ENCODE assay signal across 8 cellular contexts in the genomic region with DNA sequence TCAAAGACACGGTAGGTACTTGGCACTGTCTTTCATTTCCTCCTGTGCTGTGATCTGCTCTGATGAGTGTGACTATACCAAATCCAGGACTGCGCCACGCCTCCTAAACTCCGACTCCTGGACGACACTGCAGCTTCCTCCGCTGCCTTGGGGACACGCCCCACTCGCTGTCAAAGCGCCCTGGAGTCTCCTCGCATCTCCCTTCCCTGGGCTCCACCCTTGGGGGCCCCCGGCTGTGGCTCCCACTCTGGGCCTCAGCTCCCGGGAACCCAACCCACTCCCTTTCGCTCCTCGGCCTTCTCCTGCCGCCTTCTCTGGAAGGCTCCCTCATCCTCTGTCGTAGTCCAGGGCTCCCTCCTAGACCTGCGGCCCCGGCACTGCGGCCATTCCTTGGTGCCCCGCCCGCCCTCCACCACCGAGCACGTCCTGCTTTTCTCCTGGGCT.
DNase-seq lines count a peak whose midpoint lies in the region; ATAC-seq and TF ChIP-seq lines count a peak whose summit lies in the region.

No MANE protein-coding gene starts in this region.

- peak overlapping the region; percentile 66 to 81 (median 68) for H3K4me3 Mint-ChIP-seq in T-cell

- intact Hi-C loops in sigmoid colon (cut with DNase I), result no loop called here

- CTCF ChIA-PET in T-cell (lab: Charles Lee), result no interaction called here

- peaks cover 0 to 6% (median 0%) of the 10 kb centered on the region in 4 donors for H3K9me3 ChIP-seq in sigmoid colon

- no peak overlapping the region for H3K27ac Mint-ChIP-seq in T-cell

- H3K4me1 ChIP-seq in sigmoid colon, result peaks cover 0 to 11% (median 8%) of the 10 kb centered on the region in 4 donors

- H3K27me3 ChIP-seq in sigmoid colon, result peaks cover 0 to 20% (median 5%) of the 10 kb centered on the region in 3 donors

- no peak overlapping the region for H3K27ac ChIP-seq in sigmoid colon

- H3K4me3 ChIP-seq in sigmoid colon, result peak overlapping the region in 3 of 4 donors; percentile 16 to 32 (median 21)

- TF ChIP-seq POLR2A in sigmoid colon (IDR thresholded peaks at IDR 0.05), result no peak

- peaks cover 3 to 8% (median 4%) of the 10 kb centered on the region in 3 donors for H3K9me3 Mint-ChIP-seq in T-cell

- DNase-seq in EL (peak; percentile 69), T-cell (peak in 12 of 34 experiments; percentile 7 to 29 (median 18)), fibroblast of peridontal ligament (ENCODE audit: extremely low read depth) (peak; percentile 8), sigmoid colon (no peak)

- peaks cover 4% of the 10 kb centered on the region in 2 donors for H3K27me3 Mint-ChIP-seq in T-cell

- no peak for TF ChIP-seq EP300 in sigmoid colon (IDR thresholded peaks at IDR 0.05)

- 11 to 47% methylated on average over 23 of the region's 23 CpGs for WGBS in sigmoid colon, 2 donors

- ATAC-seq in T-cell (replicated peaks in 1 of 4) (peak; percentile 58 to 83 (median 70)), GM19463 (IDR thresholded peaks at IDR 0.05; ENCODE audit: unreplicated experiment) (no peak), GM18861 (IDR thresholded peaks at IDR 0.05; ENCODE audit: unreplicated experiment) (no peak), GM21619 (IDR thresholded peaks at IDR 0.05; ENCODE audit: unreplicated experiment) (no peak), GM18873 (IDR thresholded peaks at IDR 0.05; ENCODE audit: low FRiP score, unreplicated experiment) (no peak)

- peaks cover 3% of the 10 kb centered on the region for H3K36me3 Mint-ChIP-seq in T-cell

- POLR2A ChIA-PET in T-cell (lab: Charles Lee), result no interaction called here

- no peaks in the 10 kb centered on the region for H3K36me3 ChIP-seq in sigmoid colon

- H3K4me1 Mint-ChIP-seq in T-cell, result peaks cover 12 to 19% (median 13%) of the 10 kb centered on the region in 3 donors

- TF ChIP-seq CTCF in sigmoid colon (IDR thresholded peaks at IDR 0.05), result no peak

Comparison
In these comparisons a context has a peak if more than half of its experiments do, and no peak if none do; other contexts are left out.
1. ATAC-seq: peak in T-cell (4 of 4); none in GM19463 (single experiment), GM18861 (single experiment), GM21619 (single experiment) and GM18873 (single experiment).